In the genomic region with DNA sequence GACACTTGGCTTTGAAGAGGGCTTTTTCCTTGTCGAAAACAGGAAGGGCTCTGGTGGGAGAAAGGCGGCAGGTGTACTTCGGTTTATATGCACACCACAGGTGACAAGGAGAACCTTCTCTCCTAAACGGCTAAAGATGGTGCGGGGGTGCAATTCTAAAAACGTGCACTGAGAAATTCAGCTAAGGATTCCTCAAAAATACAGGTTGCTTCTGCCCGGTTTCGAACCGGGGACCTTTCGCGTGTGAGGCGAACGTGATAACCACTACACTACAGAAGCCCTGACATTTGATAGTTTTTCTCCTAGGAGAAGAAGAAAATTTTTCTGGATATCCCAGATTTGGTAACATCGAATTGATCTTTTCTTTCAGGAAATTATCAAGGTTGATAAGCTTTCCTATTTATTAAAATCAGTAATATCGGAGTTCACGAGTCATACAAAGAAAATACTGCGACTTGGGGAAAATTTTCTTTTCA, we compare ENCODE assay signal across 8 cellular contexts. TPM values are rescaled to one million over a fixed set of nuclear protein-coding genes. Genes with fewer than 3 reads are reported as not detected.
A peak's percentile ranks its signal among the peaks of the same experiment; 100 is the strongest.
DNase-seq lines count a peak whose midpoint lies in the region; ATAC-seq, FAIRE-seq and TF ChIP-seq lines count a peak whose summit lies in the region.

No MANE protein-coding gene starts in this region.

- FAIRE-seq in TTC549 (lab: Jason Lieb, UNC) = peak; percentile 17

- H3K9ac ChIP-seq in Karpas-422 (ENCODE audit: low read length) = no peak overlapping the region

- H3K4me2 ChIP-seq in DOHH2 (ENCODE audit: low read length) (peak overlapping the region; percentile 28), Karpas-422 (ENCODE audit: low read depth, low read length, poor library complexity, severe bottlenecking) (no peak overlapping the region), hepatocyte (peak overlapping the region; percentile 78)

- no peaks in the 10 kb centered on the region for H3K9me2 ChIP-seq in DOHH2 (replicated peaks; ENCODE audit: control insufficient read depth, low read length)
- H3K9me2 ChIP-seq in Karpas-422 (replicated peaks; ENCODE audit: insufficient read depth, low read length) = no peaks in the 10 kb centered on the region
- H3K9me2 ChIP-seq in hepatocyte (replicated peaks; ENCODE audit: insufficient read depth) = no peaks in the 10 kb centered on the region

- H3K4me1 ChIP-seq in DOHH2 (ENCODE audit: control insufficient read depth, low read length) (no peaks in the 10 kb centered on the region), Karpas-422 (ENCODE audit: low read length) (no peaks in the 10 kb centered on the region), hepatocyte (ENCODE audit: insufficient read depth) (no peaks in the 10 kb centered on the region), thyroid gland (peaks cover 4 to 6% of the 10 kb centered on the region in 2 donors)

- H3F3A ChIP-seq in DOHH2 (ENCODE audit: control insufficient read depth, insufficient read depth) = no peaks in the 10 kb centered on the region

- no peaks in the 10 kb centered on the region for H3K79me2 ChIP-seq in DOHH2 (ENCODE audit: control insufficient read depth, low read length)
- no peaks in the 10 kb centered on the region for H3K79me2 ChIP-seq in Karpas-422 (ENCODE audit: low read length)
- no peaks in the 10 kb centered on the region for H3K79me2 ChIP-seq in hepatocyte

- DNase-seq in Karpas-422 = peak; percentile 45
- DNase-seq in hepatocyte (ENCODE audit: low spot score) = peak; percentile 73
- peak; percentile 15 to 21 for DNase-seq in thyroid gland

- intact Hi-C loops in thyroid gland (cut with DNase I) = no loop called here

- peak overlapping the region; percentile 21 for H3K4me3 ChIP-seq in DOHH2 (ENCODE audit: low read length)
- no peak overlapping the region for H3K4me3 ChIP-seq in Karpas-422 (ENCODE audit: low read length)
- H3K4me3 ChIP-seq in hepatocyte = peak overlapping the region; percentile 39
- no peak overlapping the region for H3K4me3 ChIP-seq in thyroid gland (replicated peaks in 1 of 3)

- no peaks in the 10 kb centered on the region for H3K36me3 ChIP-seq in DOHH2 (ENCODE audit: control insufficient read depth, low read length)
- no peaks in the 10 kb centered on the region for H3K36me3 ChIP-seq in Karpas-422 (ENCODE audit: insufficient read depth, low read length)
- H3K36me3 ChIP-seq in hepatocyte (replicated peaks; ENCODE audit: insufficient read depth, low read depth) = no peaks in the 10 kb centered on the region
- H3K36me3 ChIP-seq in thyroid gland = no peaks in the 10 kb centered on the region

- 1% methylated on average over 17 of the region's 17 CpGs for WGBS in hepatocyte (ENCODE audit: low lambda C conversion rate, missing lambda C conversion rate)
- 3 to 5% methylated on average over 17 of the region's 17 CpGs for WGBS in thyroid gland, 2 donors

- TF ChIP-seq POLR2A in thyroid gland (IDR thresholded peaks at IDR 0.05) = no peak

- TF ChIP-seq CTCF in DOHH2 (IDR thresholded peaks at IDR 0.05; ENCODE audit: low read depth, low read length, poor library complexity, severe bottlenecking) = no peak
- TF ChIP-seq CTCF in hepatocyte (IDR thresholded peaks at IDR 0.05; ENCODE audit: poor library complexity) = no peak
- TF ChIP-seq CTCF in thyroid gland (IDR thresholded peaks at IDR 0.05) = no peak

- H3K27ac ChIP-seq in DOHH2 (ENCODE audit: low read depth, low read length) (no peak overlapping the region), Karpas-422 (ENCODE audit: low read length) (no peak overlapping the region), hepatocyte (peak overlapping the region; percentile 34), thyroid gland (no peak overlapping the region)

- H2AFZ ChIP-seq in Karpas-422 (ENCODE audit: low read length) = no peak overlapping the region
- H2AFZ ChIP-seq in hepatocyte = peak overlapping the region; percentile 67

- H3K27me3 ChIP-seq in DOHH2 (ENCODE audit: control insufficient read depth, low read length) (peaks cover 15% of the 10 kb centered on the region), Karpas-422 (ENCODE audit: low read length) (no peaks in the 10 kb centered on the region), hepatocyte (peaks cover 7% of the 10 kb centered on the region), thyroid gland (peaks cover 36% of the 10 kb centered on the region)

- H4K20me1 ChIP-seq in DOHH2 (ENCODE audit: control insufficient read depth, insufficient read depth, low read depth, low read length) (no peaks in the 10 kb centered on the region), Karpas-422 (ENCODE audit: insufficient read depth, low read depth, low read length) (no peaks in the 10 kb centered on the region), hepatocyte (ENCODE audit: insufficient read depth, poor library complexity, severe bottlenecking) (no peaks in the 10 kb centered on the region)

- ATAC-seq in HG03521 (IDR thresholded peaks at IDR 0.05; ENCODE audit: unreplicated experiment) (no peak), HG03025 (IDR thresholded peaks at IDR 0.05; ENCODE audit: low FRiP score, unreplicated experiment) (no peak), HG03457 (IDR thresholded peaks at IDR 0.05; ENCODE audit: unreplicated experiment) (no peak)

- no peaks in the 10 kb centered on the region for H3K9me3 ChIP-seq in DOHH2 (ENCODE audit: control insufficient read depth, insufficient read depth, low read length)
- H3K9me3 ChIP-seq in Karpas-422 (ENCODE audit: low read length) = no peaks in the 10 kb centered on the region
- H3K9me3 ChIP-seq in hepatocyte (ENCODE audit: low read depth) = no peaks in the 10 kb centered on the region
- H3K9me3 ChIP-seq in thyroid gland = no peaks in the 10 kb centered on the region

RNA-seq across cellular contexts. Expression of gene POM121L2, which starts 32.0 kb away (rescaled TPM):
- not detected in 2 replicates for total RNA-seq in Karpas-422 (2014; rRNA removed; shearing (Covaris generic); ENCODE audit: low replicate concordance)
- total RNA-seq in hepatocyte = 0.04 TPM in 1 of 2 replicates, not detected in the other
- polyA plus RNA-seq in hepatocyte = not detected in 2 replicates
- not detected for total RNA-seq in thyroid gland

RNA-seq across cellular contexts. Expression of gene PRSS16, which starts 32.6 kb away (rescaled TPM):
- total RNA-seq in Karpas-422 (2014; rRNA removed; shearing (Covaris generic); ENCODE audit: low replicate concordance) = 0.94 TPM in 1 of 2 replicates, not detected in the other
- total RNA-seq in hepatocyte (9.9 and 11.2 TPM in 2 replicates), thyroid gland (10 to 100 TPM; 12.8 to 32.0 (median 21.6) TPM)
- polyA plus RNA-seq in hepatocyte = 11.7 and 19.4 TPM in 2 replicates

Comparison
In these comparisons a context has a peak if more than half of its experiments do, and no peak if none do; other contexts are left out.
1. H3K4me3 ChIP-seq: peak in DOHH2 (single experiment) and hepatocyte (single experiment); none in Karpas-422 (single experiment) and thyroid gland (0 of 3).
2. DNase-seq: peak in every context shown above with its lines; median percentile 73 in hepatocyte; 45 in Karpas-422; 18 in thyroid gland.